ENCODE assay signal across 1 cellular context in the genomic region with DNA sequence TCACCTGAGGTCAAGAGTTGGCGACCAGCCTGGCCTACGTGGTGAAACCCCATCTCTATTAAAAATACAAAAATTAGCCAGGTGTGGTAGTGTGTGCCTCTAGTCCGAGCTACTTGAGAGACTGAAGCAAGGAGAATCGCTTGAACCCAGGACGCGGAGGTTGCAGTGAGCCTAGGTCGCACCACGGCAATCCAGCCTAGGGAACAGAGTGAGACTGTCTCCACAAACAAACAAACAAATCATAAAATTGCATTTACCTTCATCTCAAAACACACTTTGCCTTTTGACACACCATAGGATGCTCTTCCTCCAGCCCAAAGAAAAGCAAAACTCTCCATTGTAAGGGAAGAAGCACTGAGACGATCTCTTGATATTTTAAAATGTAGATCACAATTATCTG.
TF ChIP-seq lines count a peak whose summit lies in the region.

No MANE protein-coding gene starts in this region.

TF ChIP-seq in IMR-90, 13 proteins besides CTCF, POLR2A, EP300 and RAD21:
- TF ChIP-seq NFE2L2 (IDR thresholded peaks at IDR 0.05; ENCODE audit: low read depth, low read length) (no peak), RCOR1 (IDR thresholded peaks at IDR 0.05; ENCODE audit: insufficient replicate concordance, low read length) (no peak), USF2 (IDR thresholded peaks at IDR 0.05; ENCODE audit: low read depth, low read length) (no peak), MXI1 (IDR thresholded peaks at IDR 0.05; ENCODE audit: borderline replicate concordance, low read depth, low read length) (no peak), RFX5 (IDR thresholded peaks at IDR 0.05; ENCODE audit: low read depth, low read length) (no peak), MAFK (IDR thresholded peaks at IDR 0.05; ENCODE audit: low read depth, low read length) (no peak), CHD1 (IDR thresholded peaks at IDR 0.05; ENCODE audit: low read depth, low read length) (no peak), MAZ (IDR thresholded peaks at IDR 0.05; ENCODE audit: borderline replicate concordance, low read depth, low read length) (no peak), SMC3 (IDR thresholded peaks at IDR 0.05; ENCODE audit: low read depth, low read length) (no peak), FOS (IDR thresholded peaks at IDR 0.05; ENCODE audit: low read depth, low read length) (no peak)
- TF ChIP-seq, protein P1, sequence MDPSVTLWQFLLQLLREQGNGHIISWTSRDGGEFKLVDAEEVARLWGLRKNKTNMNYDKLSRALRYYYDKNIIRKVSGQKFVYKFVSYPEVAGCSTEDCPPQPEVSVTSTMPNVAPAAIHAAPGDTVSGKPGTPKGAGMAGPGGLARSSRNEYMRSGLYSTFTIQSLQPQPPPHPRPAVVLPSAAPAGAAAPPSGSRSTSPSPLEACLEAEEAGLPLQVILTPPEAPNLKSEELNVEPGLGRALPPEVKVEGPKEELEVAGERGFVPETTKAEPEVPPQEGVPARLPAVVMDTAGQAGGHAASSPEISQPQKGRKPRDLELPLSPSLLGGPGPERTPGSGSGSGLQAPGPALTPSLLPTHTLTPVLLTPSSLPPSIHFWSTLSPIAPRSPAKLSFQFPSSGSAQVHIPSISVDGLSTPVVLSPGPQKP (IDR thresholded peaks at IDR 0.05; ENCODE audit: borderline replicate concordance, low read depth, low read length), result no peak
